11 cellular contexts compared by ENCODE assay signal in the genomic region with DNA sequence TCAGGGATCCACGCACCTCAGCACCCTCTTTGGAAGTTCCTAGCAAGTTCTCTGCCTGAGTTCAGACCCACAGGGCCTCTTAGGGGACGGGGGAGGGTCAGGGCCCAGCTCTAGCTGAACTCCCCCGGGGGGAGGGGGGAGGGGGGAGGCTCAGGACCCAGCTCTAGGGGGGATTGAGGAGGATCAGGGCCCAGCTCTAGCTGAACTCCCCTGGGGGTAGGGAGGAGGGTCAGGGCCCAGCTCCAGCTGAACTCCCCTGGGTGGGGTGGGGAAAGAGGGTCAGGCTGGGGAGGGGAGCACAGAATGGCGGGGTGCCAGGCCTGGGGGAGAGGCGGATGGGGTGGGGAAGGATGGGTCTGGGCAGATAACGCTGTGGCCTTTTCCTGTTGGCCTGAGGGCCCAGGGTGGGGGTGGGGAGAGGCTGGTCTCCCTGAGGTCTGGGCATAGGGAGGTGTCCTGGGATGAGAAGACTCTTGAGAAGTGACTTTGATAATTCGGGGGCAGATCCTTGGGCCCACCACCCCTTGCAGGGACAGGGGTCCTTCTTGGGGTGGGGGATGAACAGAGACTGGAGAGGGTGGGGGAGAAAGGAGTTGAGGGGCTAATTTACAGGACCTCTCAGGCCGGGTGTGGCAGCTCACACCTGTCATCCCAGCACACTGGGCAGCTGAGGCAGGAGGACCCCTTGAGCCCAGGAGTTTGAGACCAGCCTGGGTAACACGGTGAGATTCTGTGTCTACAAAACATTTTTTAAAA. TPM values are rescaled to one million over a fixed set of nuclear protein-coding genes. Genes with fewer than 3 reads are reported as not detected.
DNase-seq lines count a peak whose midpoint lies in the region; ATAC-seq and TF ChIP-seq lines count a peak whose summit lies in the region.
"Had no signal": no experiment of that assay in that cellular context is flagged by ENCODE, and none has a peak within 500 bp of the region (broad histone marks: within the 10 kb centered on the region; RNA-seq: fewer than 3 reads in every experiment).

No MANE protein-coding gene starts in this region.

- intact Hi-C loops in left ventricle myocardium inferior (cut with micrococcal nuclease) (no loop called here), thyroid gland (cut with DNase I) (no loop called here), A673 (cut with micrococcal nuclease; ENCODE audit: unreplicated experiment) (no loop called here)

- no peak for DNase-seq in SJSA1 (ENCODE audit: low read depth in 1 of 2, low spot score in 2 of 2)
- DNase-seq in left ventricle myocardium inferior: no peak
- no peak for DNase-seq in thyroid gland
- no peak for DNase-seq in A673 (ENCODE audit: low spot score)
- no peak for DNase-seq in stimulated activated CD4-positive, alpha-beta T cell treated with anti-CD3 and anti-CD28 coated beads, Interleukin-2, amount 100 ng/mL, for 48 hours
- DNase-seq: activated CD4-positive, alpha-beta T cell treated with anti-CD3 and anti-CD28 coated beads, Interleukin-2, amount 10 ng/mL, durations not matched to agents 24 days and 14 days; activated naive CD4-positive, alpha-beta T cell; left colon; testis had no signal

- no peak for ATAC-seq in HG03108 (IDR thresholded peaks at IDR 0.05; ENCODE audit: unreplicated experiment)
- ATAC-seq: left colon had no signal

- no peak for TF ChIP-seq POLR2A in thyroid gland (IDR thresholded peaks at IDR 0.05)

- peaks cover 62% of the 10 kb centered on the region for H3K4me1 ChIP-seq in SJSA1 (replicated peaks)
- H3K4me1 ChIP-seq in left ventricle myocardium inferior: peaks cover 69% of the 10 kb centered on the region
- peaks cover 11 to 44% of the 10 kb centered on the region in 2 donors for H3K4me1 ChIP-seq in thyroid gland
- H3K4me1 ChIP-seq in A673 (ENCODE audit: insufficient read depth, low read length, poor library complexity, severe bottlenecking): peaks cover 7% of the 10 kb centered on the region

- peaks cover 39% of the 10 kb centered on the region for H3K36me3 ChIP-seq in SJSA1
- H3K36me3 ChIP-seq in left ventricle myocardium inferior: no peaks in the 10 kb centered on the region
- no peaks in the 10 kb centered on the region for H3K36me3 ChIP-seq in thyroid gland
- H3K36me3 ChIP-seq in A673 (ENCODE audit: insufficient read depth, low read length, poor library complexity, severe bottlenecking): no peaks in the 10 kb centered on the region

- CTCF ChIA-PET in A673 (lab: Charles Lee): no interaction called here

- peak overlapping the region; percentile 59 for H3K27ac ChIP-seq in SJSA1
- H3K27ac ChIP-seq in left ventricle myocardium inferior (replicated peaks): peak overlapping the region; percentile 88
- H3K27ac ChIP-seq in thyroid gland: peak overlapping the region in 2 of 3 donors; percentile 32 to 45
- no peak overlapping the region for H3K27ac ChIP-seq in A673 (ENCODE audit: low read depth, low read length, poor library complexity, severe bottlenecking)
- H3K27ac ChIP-seq: testis had no signal

- POLR2A ChIA-PET in A673 (lab: Charles Lee; ENCODE audit: low non-redundant PET): no interaction called here

- WGBS in thyroid gland, 2 donors: 64 to 71% methylated on average over 6 to 7 of the region's 9 CpGs

- TF ChIP-seq CTCF in left ventricle myocardium inferior (IDR thresholded peaks at IDR 0.05; ENCODE audit: borderline replicate concordance) (no peak), thyroid gland (IDR thresholded peaks at IDR 0.05) (no peak), A673 (conservative IDR thresholded peaks at IDR 0.05; ENCODE audit: low read depth, low read length) (no peak)

- H3K27me3 ChIP-seq in SJSA1 (replicated peaks) (no peaks in the 10 kb centered on the region), left ventricle myocardium inferior (ENCODE audit: low read depth) (no peaks in the 10 kb centered on the region), thyroid gland (no peaks in the 10 kb centered on the region), A673 (replicated peaks; ENCODE audit: insufficient read depth, low read depth, low read length, poor library complexity) (no peaks in the 10 kb centered on the region)
- H3K27me3 ChIP-seq: testis had no signal

- H3K4me3 ChIP-seq in SJSA1 (no peak overlapping the region), left ventricle myocardium inferior (no peak overlapping the region), thyroid gland (replicated peaks in 1 of 3) (no peak overlapping the region), A673 (ENCODE audit: low read depth, low read length, poor library complexity, severe bottlenecking) (no peak overlapping the region)
- H3K4me3 ChIP-seq: testis had no signal

- BruUV-seq in A673 (replicated peaks; lab: Mats Ljungman, UMichigan): no TSS peak

- H3K9me3 ChIP-seq in SJSA1 (replicated peaks) (no peaks in the 10 kb centered on the region), left ventricle myocardium inferior (replicated peaks) (no peaks in the 10 kb centered on the region), thyroid gland (no peaks in the 10 kb centered on the region), A673 (ENCODE audit: low read depth, low read length, poor library complexity, severe bottlenecking) (no peaks in the 10 kb centered on the region)
- H3K9me3 ChIP-seq: testis had no signal

RNA-seq across cellular contexts. Expression of a gene that starts 5.5 kb away (rescaled TPM):
- total RNA-seq in SJSA1 (2014; rRNA removed; shearing (Covaris generic)): 177 and 308 TPM in 2 replicates
- total RNA-seq in left ventricle myocardium inferior: 55.6 TPM
- total RNA-seq in thyroid gland: 100 to 1,000 TPM; 161 to 277 (median 199) TPM
- total RNA-seq in A673 (2021): 713 and 800 TPM in 2 replicates

RNA-seq across cellular contexts. Expression of a gene that starts 30.0 kb away (rescaled TPM):
- 1.1 and 2.3 TPM in 2 replicates for total RNA-seq in SJSA1 (2014; rRNA removed; shearing (Covaris generic))
- not detected for total RNA-seq in left ventricle myocardium inferior
- not detected for total RNA-seq in thyroid gland
- total RNA-seq in A673 (2021): 13.3 and 20.1 TPM in 2 replicates
- total RNA-seq: activated CD4-positive, alpha-beta T cell treated with anti-CD3 and anti-CD28 coated beads, Interleukin-2, amount 10 ng/mL, durations not matched to agents 24 days and 14 days; left colon had no signal

RNA-seq across cellular contexts. Expression of a gene that starts 35.9 kb away (rescaled TPM):
- not detected in 2 replicates for total RNA-seq in SJSA1 (2014; rRNA removed; shearing (Covaris generic))
- total RNA-seq in left ventricle myocardium inferior (not detected), thyroid gland (not detected), A673 (2021) (not detected in 2 replicates)
- total RNA-seq: activated CD4-positive, alpha-beta T cell treated with anti-CD3 and anti-CD28 coated beads, Interleukin-2, amount 10 ng/mL, durations not matched to agents 24 days and 14 days; left colon; M059J had no signal

RNA-seq across cellular contexts. Expression of a gene that starts 40.9 kb away (rescaled TPM):
- total RNA-seq in SJSA1 (2014; rRNA removed; shearing (Covaris generic)): 0.11 TPM in 1 of 2 replicates, not detected in the other
- total RNA-seq in left ventricle myocardium inferior (not detected), thyroid gland (under 1 TPM in 2 of 4 donors, not detected in 2; 0.63 to 0.68 TPM), A673 (2021) (0.11 TPM in 1 of 2 replicates, not detected in the other)
- total RNA-seq: activated CD4-positive, alpha-beta T cell treated with anti-CD3 and anti-CD28 coated beads, Interleukin-2, amount 10 ng/mL, durations not matched to agents 24 days and 14 days had no signal

RNA-seq across cellular contexts. Expression of a gene that starts 49.0 kb away (rescaled TPM):
- not detected in 2 replicates for total RNA-seq in SJSA1 (2014; rRNA removed; shearing (Covaris generic))
- total RNA-seq in left ventricle myocardium inferior (not detected), thyroid gland (not detected), A673 (2021) (not detected in 2 replicates)
- total RNA-seq: activated CD4-positive, alpha-beta T cell treated with anti-CD3 and anti-CD28 coated beads, Interleukin-2, amount 10 ng/mL, durations not matched to agents 24 days and 14 days; left colon; M059J had no signal
